In genomic region chr12:13380297-13380696, GRCh38 we compare ENCODE assay signal across 22 cellular contexts.
"Had no signal": no experiment of that assay in that cellular context is flagged by ENCODE, and none has a peak within 500 bp of the region (broad histone marks: within the 10 kb centered on the region; RNA-seq: fewer than 3 reads in every experiment).

No MANE protein-coding gene starts in this region.

- H3K4me3 ChIP-seq: coronary artery, dorsolateral prefrontal cortex, esophagus squamous epithelium, gastroesophageal sphincter, heart left ventricle, hepatocyte, left lung, lower lobe of right lung had no signal

- ATAC-seq: foreskin keratinocyte, gastroesophageal sphincter, heart left ventricle, left cardiac atrium, left lung, left ventricle myocardium superior, lower lobe of right lung had no signal

- H3K36me3 Mint-ChIP-seq: immature natural killer cell had no signal

- H3K4me1 ChIP-seq: foreskin keratinocyte, gastroesophageal sphincter, left lung, lower lobe of right lung had no signal

- H3K36me3 ChIP-seq: esophagus squamous epithelium, gastroesophageal sphincter, heart left ventricle, left lung, lower lobe of right lung had no signal

- DNase-seq: dermis blood vessel endothelial cell; dorsolateral prefrontal cortex; effector CD4-positive, alpha-beta T cell; effector memory CD4-positive, alpha-beta T cell; esophagus squamous epithelium; foreskin keratinocyte; heart left ventricle; hypothalamus; immature natural killer cell; kidney; kidney glomerular epithelial cell; left cardiac atrium; left lung; left ventricle myocardium superior; lower lobe of right lung; mammary epithelial cell; mesendoderm; midbrain had no signal

- H3K27ac Mint-ChIP-seq: immature natural killer cell, memory B cell had no signal

- H3K27ac ChIP-seq: coronary artery, dorsolateral prefrontal cortex, esophagus squamous epithelium, foreskin keratinocyte, gastroesophageal sphincter, heart left ventricle, hepatocyte, left lung, lower lobe of right lung had no signal

- H3K9me3 ChIP-seq: esophagus squamous epithelium, gastroesophageal sphincter, lower lobe of right lung had no signal

- H3K4me3 Mint-ChIP-seq: immature natural killer cell, memory B cell had no signal

- H3K4me1 Mint-ChIP-seq: immature natural killer cell, memory B cell had no signal
